20 cellular contexts compared by ENCODE assay signal in genomic region chr13:94342436-94343242, GRCh38.
DNase-seq lines count a peak whose midpoint lies in the region; FAIRE-seq and TF ChIP-seq lines count a peak whose summit lies in the region.
"Had no signal": no experiment of that assay in that cellular context is flagged by ENCODE, and none has a peak within 500 bp of the region (broad histone marks: within the 10 kb centered on the region; RNA-seq: fewer than 3 reads in every experiment).

No MANE protein-coding gene starts in this region.

- H3K4me2 ChIP-seq in hepatocyte (no peak overlapping the region), neuronal stem cell (ENCODE audit: insufficient read depth, low read length, poor library complexity, severe bottlenecking) (no peak overlapping the region)

- no peak overlapping the region for H2AFZ ChIP-seq in hepatocyte
- H2AFZ ChIP-seq in neuronal stem cell (ENCODE audit: low read length) = no peak overlapping the region

- H3K27me3 ChIP-seq in WERI-Rb-1 (ENCODE audit: insufficient read depth, low read depth, severe bottlenecking) (no peaks in the 10 kb centered on the region), hepatocyte (no peaks in the 10 kb centered on the region), neuronal stem cell (ENCODE audit: control insufficient read depth in 3 of 3, insufficient read depth in 3 of 3, low read depth in 1 of 3, low read length in 3 of 3) (no peaks in the 10 kb centered on the region)

- TF ChIP-seq POLR2A in GM12892 (IDR thresholded peaks at IDR 0.05; ENCODE audit: low read depth, low read length) = no peak

- H3K9ac ChIP-seq in neuronal stem cell (ENCODE audit: low read depth, low read length, poor library complexity) = no peak overlapping the region

- no peak overlapping the region for H2BK120ac ChIP-seq in neuronal stem cell (ENCODE audit: low read depth, low read length)

- H3K9me3 ChIP-seq in HEK293 (ENCODE audit: control insufficient read depth, insufficient read depth, low read depth, low read length) (no peaks in the 10 kb centered on the region), WERI-Rb-1 (ENCODE audit: severe bottlenecking) (no peaks in the 10 kb centered on the region), hepatocyte (ENCODE audit: low read depth) (no peaks in the 10 kb centered on the region), neuronal stem cell (replicated peaks in 1 of 2; ENCODE audit: control insufficient read depth in 2 of 2, insufficient read depth in 1 of 2, low read depth in 1 of 2, low read length in 2 of 2) (no peaks in the 10 kb centered on the region)
- H3K9me3 ChIP-seq: gastrocnemius medialis, lower lobe of right lung had no signal

- no peak overlapping the region for H3K18ac ChIP-seq in neuronal stem cell (ENCODE audit: low read length)

- no peak overlapping the region for H3K14ac ChIP-seq in neuronal stem cell (ENCODE audit: low read length)

- no peak for DNase-seq in WERI-Rb-1
- no peak for DNase-seq in hepatocyte (ENCODE audit: low spot score)
- peak; percentile 34 for DNase-seq in retina
- no peak for DNase-seq in GM19239 (ENCODE audit: insufficient read length, low spot score)
- no peak for DNase-seq in GM12892 (ENCODE audit: insufficient read length)
- DNase-seq in neuronal stem cell (ENCODE audit: low spot score) = no peak
- DNase-seq: activated CD4-positive, alpha-beta T cell treated with anti-CD3 and anti-CD28 coated beads, Interleukin-2, amount 50 U/mL, for 48 hours; activated T-cell treated with anti-CD3 and anti-CD28 coated beads for 4 hours; CD8-positive, alpha-beta memory T cell; DMS79 treated with DMSO at 0.1 percent for 48 hours; gastrocnemius medialis; lower lobe of right lung; naive thymus-derived CD4-positive, alpha-beta T cell; NCI-H1930; NCI-H446 treated with DMSO at 0.1 percent for 48 hours; RPMI8226; stimulated activated naive CD4-positive, alpha-beta T cell had no signal

- H2BK12ac ChIP-seq in neuronal stem cell (ENCODE audit: low read length) = no peak overlapping the region

- no peak overlapping the region for H2BK15ac ChIP-seq in neuronal stem cell (ENCODE audit: low read length)

- H3K79me2 ChIP-seq in hepatocyte = no peaks in the 10 kb centered on the region

- H3K36me3 ChIP-seq in HEK293 (ENCODE audit: control insufficient read depth in 2 of 2, insufficient read depth in 1 of 2, low read length in 2 of 2) = no peaks in the 10 kb centered on the region
- peaks cover 3% of the 10 kb centered on the region for H3K36me3 ChIP-seq in WERI-Rb-1
- no peaks in the 10 kb centered on the region for H3K36me3 ChIP-seq in hepatocyte (replicated peaks; ENCODE audit: insufficient read depth, low read depth)
- H3K36me3 ChIP-seq in neuronal stem cell (replicated peaks in 1 of 2; ENCODE audit: control insufficient read depth in 2 of 2, insufficient read depth in 2 of 2, low read length in 2 of 2) = no peaks in the 10 kb centered on the region
- H3K36me3 ChIP-seq: gastrocnemius medialis, lower lobe of right lung had no signal

- no peaks in the 10 kb centered on the region for H4K20me1 ChIP-seq in hepatocyte (ENCODE audit: insufficient read depth, poor library complexity, severe bottlenecking)

- no peaks in the 10 kb centered on the region for H3K9me2 ChIP-seq in hepatocyte (replicated peaks; ENCODE audit: insufficient read depth)

- H2BK5ac ChIP-seq in neuronal stem cell (ENCODE audit: low read length) = no peak overlapping the region

- H3K4me1 ChIP-seq in HEK293 (ENCODE audit: control insufficient read depth, insufficient read depth, low read length) (no peaks in the 10 kb centered on the region), hepatocyte (ENCODE audit: insufficient read depth) (peaks cover 28% of the 10 kb centered on the region), neuronal stem cell (ENCODE audit: control insufficient read depth in 2 of 2, insufficient read depth in 1 of 2, low read depth in 1 of 2, low read length in 2 of 2) (peaks cover 7 to 9% of the 10 kb centered on the region in 2 donors)
- H3K4me1 ChIP-seq: lower lobe of right lung had no signal

- H4K91ac ChIP-seq in neuronal stem cell (ENCODE audit: low read depth, low read length, poor library complexity) = no peak overlapping the region

- WGBS in hepatocyte (ENCODE audit: low lambda C conversion rate, missing lambda C conversion rate) = 74% methylated on average over 17 of the region's 17 CpGs
- WGBS in neuronal stem cell (ENCODE audit: extremely low coverage in 2 of 2, insufficient read length in 2 of 2, insufficient replicate concordance in 1 of 2), 2 donors = no CpG with 5 or more reads among the region's 17 CpGs

- POLR2A ChIA-PET in HEK293 (lab: Yijun Ruan, JAX) = interaction anchor here (0.6 kb wide), 1 partner anchor 68 kb away, joined by 4 read pairs; no protein-coding TSS in a partner anchor

- H4K8ac ChIP-seq in neuronal stem cell (ENCODE audit: low read depth, low read length) = no peak overlapping the region

- no peak overlapping the region for H3K27ac ChIP-seq in HEK293 (ENCODE audit: extremely low read depth, low read depth, low read length)
- H3K27ac ChIP-seq in WERI-Rb-1 = peak overlapping the region; percentile 0; the same call in 1 of the 2 replicates
- H3K27ac ChIP-seq in hepatocyte = peak overlapping the region; percentile 62
- no peak overlapping the region for H3K27ac ChIP-seq in neuronal stem cell (replicated peaks; ENCODE audit: low read length)
- H3K27ac ChIP-seq: gastrocnemius medialis, HL-60, lower lobe of right lung had no signal

- TF ChIP-seq CTCF in HEK293 (tag by site-specific recombination; IDR thresholded peaks at IDR 0.05) = no peak
- TF ChIP-seq CTCF in WERI-Rb-1 (IDR thresholded peaks at IDR 0.05; ENCODE audit: low read depth, low read length) = no peak
- no peak for TF ChIP-seq CTCF in hepatocyte (IDR thresholded peaks at IDR 0.05; ENCODE audit: poor library complexity)

- no peaks in the 10 kb centered on the region for H3K79me1 ChIP-seq in neuronal stem cell (ENCODE audit: low read depth, low read length)

- CTCF ChIA-PET in HEK293 (lab: Yijun Ruan, JAX) = no interaction called here

- no peak overlapping the region for H3K4ac ChIP-seq in neuronal stem cell (ENCODE audit: low read length)

- H3K23ac ChIP-seq in neuronal stem cell (ENCODE audit: low read depth, low read length, poor library complexity) = no peak overlapping the region

- no peak for FAIRE-seq in GM19239 (lab: Jason Lieb, UNC)
- FAIRE-seq in GM12892 (lab: Jason Lieb, UNC) = no peak
- FAIRE-seq: K562 had no signal

- no peak overlapping the region for H2AK5ac ChIP-seq in neuronal stem cell (ENCODE audit: low read depth, low read length)

- H3K4me3 ChIP-seq in HEK293 (ENCODE audit: low read depth, low read length) (no peak overlapping the region), WERI-Rb-1 (ENCODE audit: low read depth, low read length) (no peak overlapping the region), hepatocyte (no peak overlapping the region), neuronal stem cell (ENCODE audit: low read length in 2 of 2) (no peak overlapping the region)
- H3K4me3 ChIP-seq: gastrocnemius medialis, K562, lower lobe of right lung had no signal

TF ChIP-seq in HEK293, 187 proteins besides CTCF, POLR2A, EP300 and RAD21:
- TF ChIP-seq, protein P1, sequence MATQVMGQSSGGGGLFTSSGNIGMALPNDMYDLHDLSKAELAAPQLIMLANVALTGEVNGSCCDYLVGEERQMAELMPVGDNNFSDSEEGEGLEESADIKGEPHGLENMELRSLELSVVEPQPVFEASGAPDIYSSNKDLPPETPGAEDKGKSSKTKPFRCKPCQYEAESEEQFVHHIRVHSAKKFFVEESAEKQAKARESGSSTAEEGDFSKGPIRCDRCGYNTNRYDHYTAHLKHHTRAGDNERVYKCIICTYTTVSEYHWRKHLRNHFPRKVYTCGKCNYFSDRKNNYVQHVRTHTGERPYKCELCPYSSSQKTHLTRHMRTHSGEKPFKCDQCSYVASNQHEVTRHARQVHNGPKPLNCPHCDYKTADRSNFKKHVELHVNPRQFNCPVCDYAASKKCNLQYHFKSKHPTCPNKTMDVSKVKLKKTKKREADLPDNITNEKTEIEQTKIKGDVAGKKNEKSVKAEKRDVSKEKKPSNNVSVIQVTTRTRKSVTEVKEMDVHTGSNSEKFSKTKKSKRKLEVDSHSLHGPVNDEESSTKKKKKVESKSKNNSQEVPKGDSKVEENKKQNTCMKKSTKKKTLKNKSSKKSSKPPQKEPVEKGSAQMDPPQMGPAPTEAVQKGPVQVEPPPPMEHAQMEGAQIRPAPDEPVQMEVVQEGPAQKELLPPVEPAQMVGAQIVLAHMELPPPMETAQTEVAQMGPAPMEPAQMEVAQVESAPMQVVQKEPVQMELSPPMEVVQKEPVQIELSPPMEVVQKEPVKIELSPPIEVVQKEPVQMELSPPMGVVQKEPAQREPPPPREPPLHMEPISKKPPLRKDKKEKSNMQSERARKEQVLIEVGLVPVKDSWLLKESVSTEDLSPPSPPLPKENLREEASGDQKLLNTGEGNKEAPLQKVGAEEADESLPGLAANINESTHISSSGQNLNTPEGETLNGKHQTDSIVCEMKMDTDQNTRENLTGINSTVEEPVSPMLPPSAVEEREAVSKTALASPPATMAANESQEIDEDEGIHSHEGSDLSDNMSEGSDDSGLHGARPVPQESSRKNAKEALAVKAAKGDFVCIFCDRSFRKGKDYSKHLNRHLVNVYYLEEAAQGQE (tag by site-specific recombination; IDR thresholded peaks at IDR 0.05) = peak; percentile 41; the same call in 1 of the 2 replicates
- no peak for TF ChIP-seq BCL11A (tag by site-specific recombination; IDR thresholded peaks at IDR 0.05; ENCODE audit: low read depth)

Comparison
In these comparisons a context has a peak if more than half of its experiments do, and no peak if none do; other contexts are left out.
1. H3K27ac ChIP-seq: peak in WERI-Rb-1 (single experiment) and hepatocyte (single experiment); none in HEK293 (single experiment) and neuronal stem cell (single experiment).